Comparison of ENCODE assay signal across 29 cellular contexts in genomic region chr3:100075163-100075562, GRCh38. TPM values are rescaled to one million over a fixed set of nuclear protein-coding genes. Genes with fewer than 3 reads are reported as not detected.
DNase-seq lines count a peak whose midpoint lies in the region; ATAC-seq, FAIRE-seq and TF ChIP-seq lines count a peak whose summit lies in the region.
"Had no signal": no experiment of that assay in that cellular context is flagged by ENCODE, and none has a peak within 500 bp of the region (broad histone marks: within the 10 kb centered on the region; RNA-seq: fewer than 3 reads in every experiment).

No MANE protein-coding gene starts in this region.

- peaks cover 61% of the 10 kb centered on the region for H3K4me1 Mint-ChIP-seq in activated CD4-positive, alpha-beta T cell treated with anti-CD3 and anti-CD28 coated beads, Interleukin-2, amount 10 ng/mL, durations not matched to agents 7 days and 5 days
- H3K4me1 Mint-ChIP-seq in central memory CD8-positive, alpha-beta T cell, result peaks cover 20% of the 10 kb centered on the region
- peaks cover 14% of the 10 kb centered on the region for H3K4me1 Mint-ChIP-seq in glutamatergic neuron (ENCODE audit: low read depth, unreplicated experiment)

- no peaks in the 10 kb centered on the region for H3K27me3 Mint-ChIP-seq in activated CD4-positive, alpha-beta T cell treated with anti-CD3 and anti-CD28 coated beads, Interleukin-2, amount 10 ng/mL, durations not matched to agents 7 days and 5 days
- H3K27me3 Mint-ChIP-seq in central memory CD8-positive, alpha-beta T cell, result no peaks in the 10 kb centered on the region
- peaks cover 2% of the 10 kb centered on the region for H3K27me3 Mint-ChIP-seq in glutamatergic neuron (ENCODE audit: unreplicated experiment)
- H3K27me3 Mint-ChIP-seq: CD8-positive, alpha-beta memory T cell; naive thymus-derived CD8-positive, alpha-beta T cell; stimulated activated naive CD8-positive, alpha-beta T cell treated with anti-CD3 and anti-CD28 coated beads, Interleukin-15, Interleukin-2, amounts not matched to agents 100 ng/mL and 50 ng/mL, for 24 hours had no signal

- peaks cover 28% of the 10 kb centered on the region for H3K36me3 Mint-ChIP-seq in activated CD4-positive, alpha-beta T cell treated with anti-CD3 and anti-CD28 coated beads, Interleukin-2, amount 10 ng/mL, durations not matched to agents 7 days and 5 days (ENCODE audit: low read depth)
- no peaks in the 10 kb centered on the region for H3K36me3 Mint-ChIP-seq in central memory CD8-positive, alpha-beta T cell (ENCODE audit: insufficient read depth)
- H3K36me3 Mint-ChIP-seq in glutamatergic neuron (ENCODE audit: unreplicated experiment), result no peaks in the 10 kb centered on the region
- H3K36me3 Mint-ChIP-seq: naive thymus-derived CD8-positive, alpha-beta T cell had no signal

- TF ChIP-seq CTCF in neutrophil (IDR thresholded peaks at IDR 0.05) (no peak), glutamatergic neuron (IDR thresholded peaks at IDR 0.05; ENCODE audit: partially characterized antibody, unreplicated experiment) (no peak), kidney (IDR thresholded peaks at IDR 0.05; ENCODE audit: borderline replicate concordance, extremely low read depth, insufficient read depth) (no peak)

- H3K4me1 ChIP-seq in neutrophil (ENCODE audit: control insufficient read depth in 1 of 2, insufficient read depth in 1 of 2, low read depth in 1 of 2, low read length in 1 of 2) (peaks cover 58 to 60% of the 10 kb centered on the region in 2 experiments), kidney (ENCODE audit: control insufficient read depth in 1 of 2, insufficient read depth in 1 of 2, low read depth in 1 of 2, low read length in 2 of 2) (peaks cover 3 to 14% of the 10 kb centered on the region in 2 donors)
- H3K4me1 ChIP-seq: parathyroid adenoma had no signal

- no peak for TF ChIP-seq POLR2A in H54 (IDR thresholded peaks at IDR 0.05; ENCODE audit: low read depth, low read length)

- POLR2A ChIA-PET in activated CD4-positive, alpha-beta T cell treated with anti-CD3 and anti-CD28 coated beads, Interleukin-2, amount 10 ng/mL, durations not matched to agents 7 days and 5 days (lab: Charles Lee), result no interaction called here

- H3K27ac ChIP-seq in neutrophil (peak overlapping the region; percentile 9), kidney (ENCODE audit: low read depth in 2 of 2, low read length in 2 of 2) (no peak overlapping the region)
- H3K27ac ChIP-seq: GM23248, parathyroid adenoma had no signal

- H3K9ac ChIP-seq in kidney (ENCODE audit: low read length in 2 of 2), result no peak overlapping the region
- H3K9ac ChIP-seq: GM23248, parathyroid adenoma had no signal

- peak; percentile 41 for FAIRE-seq in H54 (lab: Jason Lieb, UNC)
- no peak for FAIRE-seq in kidney (lab: Jason Lieb, UNC)
- FAIRE-seq: A204.1, endometrium, GM18507 had no signal

- CTCF ChIA-PET in activated CD4-positive, alpha-beta T cell treated with anti-CD3 and anti-CD28 coated beads, Interleukin-2, amount 10 ng/mL, durations not matched to agents 7 days and 5 days (lab: Charles Lee), result interaction anchor here (0.7 to 2.2 kb wide), 6 partner anchors 9 to 411 kb away, joined by 3 to 7 read pairs (median 3); no protein-coding TSS in a partner anchor

- intact Hi-C loops in kidney (cut with DNase I), result loop anchor here (10.0 kb wide), 1 partner anchor 180 kb away; no protein-coding TSS in a partner anchor

- H3K27me3 ChIP-seq in neutrophil, result no peaks in the 10 kb centered on the region
- H3K27me3 ChIP-seq: ascending aorta, tibial nerve had no signal

- no peak for ATAC-seq in central memory CD8-positive, alpha-beta T cell (replicated peaks; ENCODE audit: extremely low read depth, poor library complexity, severe bottlenecking)
- ATAC-seq in GM18511 (IDR thresholded peaks at IDR 0.05; ENCODE audit: unreplicated experiment), result no peak
- ATAC-seq: activated naive CD4-positive, alpha-beta T cell treated with anti-CD3 and anti-CD28 coated beads, Interleukin-2, amount 50 U/mL, for 72 hours; naive thymus-derived CD8-positive, alpha-beta T cell; sciatic nerve had no signal

- no peak overlapping the region for H3K4me3 Mint-ChIP-seq in activated CD4-positive, alpha-beta T cell treated with anti-CD3 and anti-CD28 coated beads, Interleukin-2, amount 10 ng/mL, durations not matched to agents 7 days and 5 days
- no peak overlapping the region for H3K4me3 Mint-ChIP-seq in central memory CD8-positive, alpha-beta T cell
- no peak overlapping the region for H3K4me3 Mint-ChIP-seq in glutamatergic neuron (ENCODE audit: unreplicated experiment)
- H3K4me3 Mint-ChIP-seq: CD8-positive, alpha-beta memory T cell; dendritic cell treated with granulocyte-macrophage colony-stimulating factor and Interleukin-4, amounts not matched to agents 40 ng/mL and 50 ng/mL, for 4 days; stimulated activated naive CD8-positive, alpha-beta T cell treated with anti-CD3 and anti-CD28 coated beads, Interleukin-15, Interleukin-2, amounts not matched to agents 100 ng/mL and 50 ng/mL, for 24 hours had no signal

- H3K4me3 ChIP-seq in neutrophil (ENCODE audit: low read depth in 1 of 2, low read length in 1 of 2) (no peak overlapping the region), kidney (ENCODE audit: low read length in 2 of 2) (no peak overlapping the region)
- H3K4me3 ChIP-seq: ascending aorta, GM23248, tibial nerve had no signal

- H3K9me3 Mint-ChIP-seq in activated CD4-positive, alpha-beta T cell treated with anti-CD3 and anti-CD28 coated beads, Interleukin-2, amount 10 ng/mL, durations not matched to agents 7 days and 5 days, result no peaks in the 10 kb centered on the region
- H3K9me3 Mint-ChIP-seq in central memory CD8-positive, alpha-beta T cell, result no peaks in the 10 kb centered on the region
- H3K9me3 Mint-ChIP-seq in glutamatergic neuron (ENCODE audit: unreplicated experiment), result no peaks in the 10 kb centered on the region
- H3K9me3 Mint-ChIP-seq: CD8-positive, alpha-beta memory T cell; dendritic cell treated with granulocyte-macrophage colony-stimulating factor and Interleukin-4, amounts not matched to agents 40 ng/mL and 50 ng/mL, for 4 days; naive thymus-derived CD8-positive, alpha-beta T cell; stimulated activated naive CD8-positive, alpha-beta T cell treated with anti-CD3 and anti-CD28 coated beads, Interleukin-15, Interleukin-2, amounts not matched to agents 100 ng/mL and 50 ng/mL, for 24 hours had no signal

- H3K9me3 ChIP-seq in neutrophil (no peaks in the 10 kb centered on the region), kidney (ENCODE audit: control insufficient read depth in 1 of 2, low read length in 2 of 2) (no peaks in the 10 kb centered on the region)
- H3K9me3 ChIP-seq: ascending aorta, tibial nerve had no signal

- no peaks in the 10 kb centered on the region for H3K36me3 ChIP-seq in neutrophil
- H3K36me3 ChIP-seq in kidney (ENCODE audit: control insufficient read depth in 1 of 2, insufficient read depth in 2 of 2, low read length in 2 of 2), result no peaks in the 10 kb centered on the region
- H3K36me3 ChIP-seq: ascending aorta, tibial nerve had no signal

- no peak for DNase-seq in activated CD4-positive, alpha-beta T cell treated with anti-CD3 and anti-CD28 coated beads, Interleukin-2, amount 10 ng/mL, durations not matched to agents 7 days and 5 days
- no peak for DNase-seq in activated CD4-positive, alpha-beta T cell treated with anti-CD3 and anti-CD28 coated beads for 48 hours
- no peak for DNase-seq in H54 (ENCODE audit: insufficient read length, low spot score)
- no peak for DNase-seq in central memory CD8-positive, alpha-beta T cell (ENCODE audit: low spot score in 2 of 2)
- no peak for DNase-seq in glutamatergic neuron
- DNase-seq in kidney, result no peak
- DNase-seq: AML-193; CD8-positive, alpha-beta memory T cell; DMS53; GDM1; GM23248; KBM-7; MM.1S; naive thymus-derived CD8-positive, alpha-beta T cell; NCI-H1436; NCI-H2107; NCI-H446 treated with DMSO at 0.1 percent for 48 hours had no signal

- peak overlapping the region; percentile 74 for H3K27ac Mint-ChIP-seq in activated CD4-positive, alpha-beta T cell treated with anti-CD3 and anti-CD28 coated beads, Interleukin-2, amount 10 ng/mL, durations not matched to agents 7 days and 5 days
- peak overlapping the region; percentile 67 for H3K27ac Mint-ChIP-seq in central memory CD8-positive, alpha-beta T cell (ENCODE audit: low read depth)
- H3K27ac Mint-ChIP-seq in glutamatergic neuron (ENCODE audit: unreplicated experiment), result no peak overlapping the region
- H3K27ac Mint-ChIP-seq: activated naive CD4-positive, alpha-beta T cell treated with anti-CD3 and anti-CD28 coated beads, Interleukin-2, amount 50 U/mL, for 72 hours; dendritic cell treated with granulocyte-macrophage colony-stimulating factor and Interleukin-4, amounts not matched to agents 40 ng/mL and 50 ng/mL, for 4 days; stimulated activated naive CD8-positive, alpha-beta T cell treated with anti-CD3 and anti-CD28 coated beads, Interleukin-15, Interleukin-2, amounts not matched to agents 100 ng/mL and 50 ng/mL, for 24 hours had no signal

RNA-seq across cellular contexts. Expression of gene FILIP1L, which starts 39.1 kb away (rescaled TPM):
- under 1 TPM; 0.25 to 0.44 TPM for total RNA-seq in activated CD4-positive, alpha-beta T cell treated with anti-CD3 and anti-CD28 coated beads, Interleukin-2, amount 10 ng/mL, durations not matched to agents 7 days and 5 days
- total RNA-seq in glutamatergic neuron (ENCODE audit: unreplicated experiment) (4.3 TPM), kidney (25.5 TPM)
- polyA plus RNA-seq in kidney (ENCODE audit: insufficient read depth, low read depth, low replicate concordance), result 5.5 TPM
